ENCODE assay signal across 12 cellular contexts in the genomic region with DNA sequence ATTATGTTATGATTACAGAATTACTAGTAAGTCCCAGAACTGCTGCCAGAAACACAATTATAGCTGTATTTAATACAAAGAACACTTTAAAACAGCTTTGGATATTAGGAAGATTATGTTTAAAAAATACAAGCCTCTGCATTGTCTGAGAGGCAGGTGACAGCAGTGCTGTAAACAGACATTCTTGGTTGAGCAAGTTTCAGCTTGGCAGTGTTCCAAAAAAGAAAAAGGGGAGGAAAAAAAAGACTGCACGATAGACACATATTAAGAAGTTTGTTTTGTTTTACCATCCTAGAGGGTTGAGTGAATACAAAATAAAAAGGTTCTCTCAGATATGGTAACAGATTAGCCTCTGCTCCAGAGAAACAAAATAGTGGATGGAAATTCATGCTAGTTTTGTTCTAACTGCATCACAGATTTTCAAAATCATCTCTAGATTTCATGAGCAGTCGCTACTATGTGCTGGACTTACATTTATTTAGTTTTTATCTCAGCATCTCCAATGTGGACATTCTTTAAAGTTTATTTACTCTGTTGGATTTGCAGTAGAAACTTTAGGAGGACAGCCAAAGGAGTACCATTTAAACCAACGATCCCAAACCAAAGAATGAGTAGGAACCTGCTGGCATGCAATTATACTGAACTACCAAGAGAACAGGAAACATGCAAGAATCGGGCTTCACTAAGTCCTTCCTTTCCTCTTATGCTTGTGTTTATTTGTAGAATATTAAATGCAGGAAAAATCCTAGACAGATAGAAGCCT. TPM values are rescaled to one million over a fixed set of nuclear protein-coding genes. Genes with fewer than 3 reads are reported as not detected.
DNase-seq lines count a peak whose midpoint lies in the region; ATAC-seq, FAIRE-seq and TF ChIP-seq lines count a peak whose summit lies in the region.
"Had no signal": no experiment of that assay in that cellular context is flagged by ENCODE, and none has a peak within 500 bp of the region (broad histone marks: within the 10 kb centered on the region; RNA-seq: fewer than 3 reads in every experiment).

No MANE protein-coding gene starts in this region.

- no peak overlapping the region for H3K4me3 Mint-ChIP-seq in MCF 10A (ENCODE audit: unreplicated experiment)
- no peak overlapping the region for H3K4me3 Mint-ChIP-seq in activated T-helper 1 cell treated with anti-CD3 and anti-CD28 coated beads, Interleukin-12 subunit alpha, Interleukin-12 subunit beta, Interleukin-2, Interleukin-4 antibody, amounts not matched to agents 30 ng/mL and 10 ng/mL and 1 ng/mL, durations not matched to agents 14 hours and 24 hours and 36 hours
- H3K4me3 Mint-ChIP-seq: activated T-cell treated with anti-CD3 and anti-CD28 coated beads, Interleukin-2, amount 50 U/mL, for 24 hours had no signal

- no peaks in the 10 kb centered on the region for H3K9me3 ChIP-seq in breast epithelium
- no peaks in the 10 kb centered on the region for H3K9me3 ChIP-seq in endothelial cell of umbilical vein (replicated peaks; ENCODE audit: control insufficient read depth, insufficient read depth, low read length)
- H3K9me3 ChIP-seq in small intestine (ENCODE audit: control insufficient read depth, low read depth) = no peaks in the 10 kb centered on the region
- H3K9me3 ChIP-seq: SK-N-SH, upper lobe of right lung had no signal

- no peak overlapping the region for H3K9ac ChIP-seq in endothelial cell of umbilical vein (replicated peaks; ENCODE audit: extremely low read depth, insufficient read depth, low read length)
- H3K9ac ChIP-seq: SK-N-SH had no signal

- H3K36me3 ChIP-seq in breast epithelium = no peaks in the 10 kb centered on the region
- peaks cover 9 to 28% of the 10 kb centered on the region in 2 experiments for H3K36me3 ChIP-seq in endothelial cell of umbilical vein (ENCODE audit: control insufficient read depth in 2 of 2, extremely low read depth in 1 of 2, insufficient read depth in 2 of 2, low read length in 2 of 2)
- H3K36me3 ChIP-seq in small intestine (ENCODE audit: control insufficient read depth in 2 of 2, insufficient read depth in 2 of 2, low read length in 2 of 2) = peaks cover 13 to 17% of the 10 kb centered on the region in 2 donors

- no peak overlapping the region for H3K4me2 ChIP-seq in endothelial cell of umbilical vein (ENCODE audit: insufficient read depth, low read length)
- H3K4me2 ChIP-seq: SK-N-SH had no signal

- dilution Hi-C loops in endothelial cell of umbilical vein (cut with MboI; ENCODE audit: extremely low pct_ligation_motif_present, low sequenced_read_pairs) = no loop called here

- WGBS in small intestine, 3 donors = 25 to 42% (median 33%) methylated on average over 4 of the region's 4 CpGs

- CTCF ChIA-PET in MCF 10A (lab: Yijun Ruan, JAX) = interaction anchor here (0.6 to 2.0 kb wide), 6 partner anchors 20 to 1334 kb away, joined by 3 to 7 read pairs (median 3); no protein-coding TSS in a partner anchor
- CTCF ChIA-PET in endothelial cell of umbilical vein (lab: Charles Lee) = no interaction called here

- H3K79me2 ChIP-seq in endothelial cell of umbilical vein (ENCODE audit: control insufficient read depth, insufficient read depth, low read length) = peaks cover 11% of the 10 kb centered on the region

- no peak for TF ChIP-seq POLR2A in breast epithelium (IDR thresholded peaks at IDR 0.05)
- no peak for TF ChIP-seq POLR2A in endothelial cell of umbilical vein (IDR thresholded peaks at IDR 0.05; ENCODE audit: low read depth, low read length)

- POLR2A ChIA-PET in MCF 10A (lab: Yijun Ruan, JAX) (interaction anchor here (0.6 to 1.5 kb wide), 7 partner anchors 10 to 207 kb away, joined by 3 to 5 read pairs (median 3); no protein-coding TSS in a partner anchor), endothelial cell of umbilical vein (lab: Charles Lee) (interaction anchor here (0.5 kb wide), 1 partner anchor 23 kb away, joined by 4 read pairs; no protein-coding TSS in a partner anchor)

- H3K27ac Mint-ChIP-seq in MCF 10A (ENCODE audit: low read depth, unreplicated experiment) = no peak overlapping the region
- H3K27ac Mint-ChIP-seq in activated T-helper 1 cell treated with anti-CD3 and anti-CD28 coated beads, Interleukin-12 subunit alpha, Interleukin-12 subunit beta, Interleukin-2, Interleukin-4 antibody, amounts not matched to agents 30 ng/mL and 10 ng/mL and 1 ng/mL, durations not matched to agents 14 hours and 24 hours and 36 hours = no peak overlapping the region

- FAIRE-seq in endothelial cell of umbilical vein (lab: Jason Lieb, UNC) = no peak
- FAIRE-seq in small intestine (lab: Jason Lieb, UNC) = no peak

- TF ChIP-seq CTCF in MCF 10A (IDR thresholded peaks at IDR 0.05; ENCODE audit: unreplicated experiment) = no peak
- TF ChIP-seq CTCF in breast epithelium (IDR thresholded peaks at IDR 0.05) = no peak
- no peak for TF ChIP-seq CTCF in endothelial cell of umbilical vein (IDR thresholded peaks at IDR 0.05; ENCODE audit: extremely low read depth in 1 of 2, insufficient read depth in 1 of 2, low read depth in 1 of 2, low read length in 2 of 2)

- DNase-seq in MCF 10A (ENCODE audit: unreplicated experiment) (peak; percentile 53), breast epithelium (ENCODE audit: low spot score in 2 of 2) (no peak), NCI-H526 treated with DMSO at 0.1 percent for 48 hours (lab: John Stamatoyannopoulos, UW) (peak; percentile 42), endothelial cell of umbilical vein (ENCODE audit: low read depth, low spot score) (peak; percentile 64), small intestine (peak; percentile 26), GOT3 (lab: John Stamatoyannopoulos, UW) (no peak)
- DNase-seq in activated T-helper 1 cell treated with anti-CD3 and anti-CD28 coated beads, Interleukin-12 subunit alpha, Interleukin-12 subunit beta, Interleukin-2, Interleukin-4 antibody, amounts not matched to agents 30 ng/mL and 10 ng/mL and 1 ng/mL, durations not matched to agents 14 hours and 24 hours and 36 hours (ENCODE audit: low spot score) = no peak
- DNase-seq: activated T-cell treated with anti-CD3 and anti-CD28 coated beads, Interleukin-2, amount 50 U/mL, for 24 hours; SK-N-SH; upper lobe of right lung had no signal

- H3K27ac ChIP-seq in breast epithelium (peak overlapping the region in 1 of 2 donors; percentile 10), endothelial cell of umbilical vein (ENCODE audit: insufficient read depth, low read depth, low read length) (no peak overlapping the region), small intestine (ENCODE audit: low read depth in 1 of 2, low read length in 1 of 2) (no peak overlapping the region)
- H3K27ac ChIP-seq: skin epidermis, upper lobe of right lung had no signal

- intact Hi-C loops in MCF 10A (cut with micrococcal nuclease) (no loop called here), breast epithelium (cut with DNase I; ENCODE audit: low total_unique reads) (no loop called here), endothelial cell of umbilical vein (cut with micrococcal nuclease) (no loop called here)
- intact Hi-C loops in activated T-helper 1 cell treated with anti-CD3 and anti-CD28 coated beads, Interleukin-12 subunit alpha, Interleukin-12 subunit beta, Interleukin-2, Interleukin-4 antibody, amounts not matched to agents 30 ng/mL and 10 ng/mL and 1 ng/mL, durations not matched to agents 14 hours and 24 hours and 36 hours (cut with micrococcal nuclease) = loop anchor here (1.0 to 2.0 kb wide), 2 partner anchors 9 to 676 kb away; a partner anchor contains a TSS

- H3K4me1 ChIP-seq in breast epithelium = no peaks in the 10 kb centered on the region
- no peaks in the 10 kb centered on the region for H3K4me1 ChIP-seq in endothelial cell of umbilical vein (ENCODE audit: control insufficient read depth, extremely low read depth, insufficient read depth, low read length)
- H3K4me1 ChIP-seq in small intestine (ENCODE audit: control insufficient read depth in 2 of 2, insufficient read depth in 1 of 2, low read depth in 1 of 2, low read length in 1 of 2) = no peaks in the 10 kb centered on the region
- H3K4me1 ChIP-seq: upper lobe of right lung had no signal

- BruUV-seq in MCF 10A (replicated peaks; lab: Mats Ljungman, UMichigan) = no TSS peak
- BruUV-seq in endothelial cell of umbilical vein (replicated peaks; lab: Mats Ljungman, UMichigan) = no TSS peak

- peaks cover 59% of the 10 kb centered on the region for H3K36me3 Mint-ChIP-seq in MCF 10A (ENCODE audit: insufficient read depth, unreplicated experiment)
- H3K36me3 Mint-ChIP-seq in activated T-helper 1 cell treated with anti-CD3 and anti-CD28 coated beads, Interleukin-12 subunit alpha, Interleukin-12 subunit beta, Interleukin-2, Interleukin-4 antibody, amounts not matched to agents 30 ng/mL and 10 ng/mL and 1 ng/mL, durations not matched to agents 14 hours and 24 hours and 36 hours (ENCODE audit: low read depth) = peaks cover 38% of the 10 kb centered on the region

- H3K4me3 ChIP-seq in breast epithelium = no peak overlapping the region
- no peak overlapping the region for H3K4me3 ChIP-seq in endothelial cell of umbilical vein (replicated peaks in 1 of 3; ENCODE audit: insufficient read depth in 1 of 3, low read depth in 1 of 3, low read length in 3 of 3)
- no peak overlapping the region for H3K4me3 ChIP-seq in small intestine (ENCODE audit: low read depth in 1 of 2, low read length in 2 of 2)
- H3K4me3 ChIP-seq: skin epidermis, upper lobe of right lung had no signal

- H3K9me1 ChIP-seq in endothelial cell of umbilical vein (replicated peaks; ENCODE audit: control insufficient read depth, extremely low read depth, insufficient read depth, low read length) = no peaks in the 10 kb centered on the region

- no peaks in the 10 kb centered on the region for H3K27me3 ChIP-seq in breast epithelium
- H3K27me3 ChIP-seq in endothelial cell of umbilical vein (ENCODE audit: control insufficient read depth in 2 of 2, insufficient read depth in 2 of 2, low read length in 2 of 2) = no peaks in the 10 kb centered on the region
- no peaks in the 10 kb centered on the region for H3K27me3 ChIP-seq in small intestine (ENCODE audit: control insufficient read depth in 2 of 2, insufficient read depth in 2 of 2, low read length in 2 of 2)
- H3K27me3 ChIP-seq: upper lobe of right lung had no signal

- H4K20me1 ChIP-seq in endothelial cell of umbilical vein (replicated peaks; ENCODE audit: control insufficient read depth, extremely low read depth, insufficient read depth, low read length) = no peaks in the 10 kb centered on the region

- no peak for ATAC-seq in GM18867 (IDR thresholded peaks at IDR 0.05; ENCODE audit: unreplicated experiment)

- H3K27me3 Mint-ChIP-seq in MCF 10A (ENCODE audit: insufficient read depth, unreplicated experiment) = no peaks in the 10 kb centered on the region
- H3K27me3 Mint-ChIP-seq in activated T-helper 1 cell treated with anti-CD3 and anti-CD28 coated beads, Interleukin-12 subunit alpha, Interleukin-12 subunit beta, Interleukin-2, Interleukin-4 antibody, amounts not matched to agents 30 ng/mL and 10 ng/mL and 1 ng/mL, durations not matched to agents 14 hours and 24 hours and 36 hours (ENCODE audit: insufficient read depth) = no peaks in the 10 kb centered on the region
- H3K27me3 Mint-ChIP-seq: activated T-cell treated with anti-CD3 and anti-CD28 coated beads, Interleukin-2, amount 50 U/mL, for 24 hours had no signal

- no peaks in the 10 kb centered on the region for H3K4me1 Mint-ChIP-seq in MCF 10A (ENCODE audit: insufficient read depth, unreplicated experiment)
- peaks cover 14% of the 10 kb centered on the region for H3K4me1 Mint-ChIP-seq in activated T-helper 1 cell treated with anti-CD3 and anti-CD28 coated beads, Interleukin-12 subunit alpha, Interleukin-12 subunit beta, Interleukin-2, Interleukin-4 antibody, amounts not matched to agents 30 ng/mL and 10 ng/mL and 1 ng/mL, durations not matched to agents 14 hours and 24 hours and 36 hours (ENCODE audit: low read depth)

- H3K9me3 Mint-ChIP-seq in MCF 10A (ENCODE audit: unreplicated experiment) = no peaks in the 10 kb centered on the region
- H3K9me3 Mint-ChIP-seq in activated T-helper 1 cell treated with anti-CD3 and anti-CD28 coated beads, Interleukin-12 subunit alpha, Interleukin-12 subunit beta, Interleukin-2, Interleukin-4 antibody, amounts not matched to agents 30 ng/mL and 10 ng/mL and 1 ng/mL, durations not matched to agents 14 hours and 24 hours and 36 hours = no peaks in the 10 kb centered on the region
- H3K9me3 Mint-ChIP-seq: activated T-cell treated with anti-CD3 and anti-CD28 coated beads, Interleukin-2, amount 50 U/mL, for 24 hours had no signal

- no peak overlapping the region for H2AFZ ChIP-seq in endothelial cell of umbilical vein (ENCODE audit: low read depth, low read length)

RNA-seq across cellular contexts. Expression of a gene that starts 9.0 kb away (rescaled TPM):
- total RNA-seq in MCF 10A (2022) = 101 and 103 TPM in 2 replicates
- total RNA-seq in breast epithelium = 10 to 100 TPM; 28.2 to 71.4 (median 59.6) TPM
- total RNA-seq in endothelial cell of umbilical vein = 68.7 and 73.7 TPM in 2 replicates
- 8.3 and 11.1 TPM in 2 replicates for polyA plus RNA-seq in endothelial cell of umbilical vein
- polyA plus RNA-seq in endothelial cell of umbilical vein (2011; cell fraction: cytosol; rRNA removed) = 20.5 and 26.5 TPM in 2 replicates
- polyA plus RNA-seq in endothelial cell of umbilical vein (2011; cell fraction: nucleus; rRNA removed) = 18.7 and 22.4 TPM in 2 replicates
- 61.7 and 69.2 TPM in 2 replicates for polyA plus RNA-seq in endothelial cell of umbilical vein (2012)
- polyA minus RNA-seq in endothelial cell of umbilical vein = 24.2 and 25.0 TPM in 2 replicates
- polyA minus RNA-seq in endothelial cell of umbilical vein (2011; cell fraction: cytosol; rRNA and poly(A)+ RNA removed) = 10.5 TPM
- polyA minus RNA-seq in endothelial cell of umbilical vein (2011; cell fraction: nucleus; rRNA and poly(A)+ RNA removed) = 29.8 and 37.6 TPM in 2 replicates
- 10 to 100 TPM; 32.9 to 49.4 (median 49.1) TPM for polyA plus RNA-seq in small intestine
- 61.8 and 63.3 TPM in 2 replicates for total RNA-seq in activated T-helper 1 cell treated with anti-CD3 and anti-CD28 coated beads, Interleukin-12 subunit alpha, Interleukin-12 subunit beta, Interleukin-2, Interleukin-4 antibody, amounts not matched to agents 30 ng/mL and 10 ng/mL and 1 ng/mL, durations not matched to agents 14 hours and 24 hours and 36 hours

Comparison
In these comparisons a context has a peak if more than half of its experiments do, and no peak if none do; other contexts are left out.
1. DNase-seq: peak in MCF 10A (single experiment), NCI-H526 treated with DMSO at 0.1 percent for 48 hours (single experiment), endothelial cell of umbilical vein (single experiment) and small intestine (single experiment); none in breast epithelium (0 of 2), activated T-helper 1 cell treated with anti-CD3 and anti-CD28 coated beads, Interleukin-12 subunit alpha, Interleukin-12 subunit beta, Interleukin-2, Interleukin-4 antibody, amounts not matched to agents 30 ng/mL and 10 ng/mL and 1 ng/mL, durations not matched to agents 14 hours and 24 hours and 36 hours (single experiment) and GOT3 (single experiment).